Comparison of ENCODE assay signal across 8 cellular contexts in the genomic region with DNA sequence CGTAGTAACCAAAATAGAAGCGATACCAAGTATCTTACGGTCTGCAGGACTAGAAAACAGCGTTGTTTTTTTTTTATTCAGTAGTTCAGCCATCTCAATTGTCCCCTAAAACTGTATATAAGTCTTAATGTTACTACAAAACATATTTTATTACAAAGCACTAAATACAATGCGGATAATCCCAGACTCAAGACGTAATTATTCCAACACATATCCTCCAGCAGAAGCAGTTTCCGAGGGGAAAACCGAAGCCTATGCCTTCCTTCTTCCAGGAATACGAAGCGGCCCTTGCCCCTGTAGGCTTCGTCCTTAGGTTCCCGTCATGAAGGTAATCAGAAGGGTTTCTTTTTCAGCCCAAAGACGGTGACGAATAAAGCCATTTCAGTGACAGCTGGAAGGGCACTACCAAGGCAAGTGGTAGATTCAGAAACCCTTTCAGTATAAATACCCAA. TPM values are rescaled to one million over a fixed set of nuclear protein-coding genes. Genes with fewer than 3 reads are reported as not detected.
DNase-seq lines count a peak whose midpoint lies in the region; TF ChIP-seq lines count a peak whose summit lies in the region.

No MANE protein-coding gene starts in this region.

- H3K27ac ChIP-seq in suprapubic skin, result peak overlapping the region; percentile 98

- peak overlapping the region; percentile 99 for H3K27ac Mint-ChIP-seq in T-helper 1 cell treated with Interleukin-12 subunit alpha and Interleukin-12 subunit beta and Interleukin-4 antibody, amounts not matched to agents 30 μg/mL and 1 μg/mL, for 36 hours
- peak overlapping the region; percentile 100 for H3K27ac Mint-ChIP-seq in activated T-helper 2 cell treated with anti-CD3 and anti-CD28 coated beads, Interferon-gamma antibody, Interleukin-2, Interleukin-4, amounts not matched to agents 10 μg/mL and 5 μg/mL and 100 μg/mL, durations not matched to agents 14 hours and 24 hours and 36 hours

- H3K4me1 ChIP-seq in suprapubic skin, result peaks cover 43% of the 10 kb centered on the region

- no peak for TF ChIP-seq CTCF in suprapubic skin (IDR thresholded peaks at IDR 0.05)

- no peak for TF ChIP-seq EP300 in suprapubic skin (IDR thresholded peaks at IDR 0.05)

- no peaks in the 10 kb centered on the region for H3K36me3 ChIP-seq in suprapubic skin

- intact Hi-C loops in activated T-helper 2 cell treated with anti-CD3 and anti-CD28 coated beads, Interferon-gamma antibody, Interleukin-2, Interleukin-4, amounts not matched to agents 10 μg/mL and 5 μg/mL and 100 μg/mL, durations not matched to agents 14 hours and 24 hours and 36 hours (cut with micrococcal nuclease), result loop anchor here (1.0 to 5.0 kb wide), 4 partner anchors 10 to 52 kb away; a partner anchor contains a TSS

- WGBS in suprapubic skin, result 3% methylated on average over 14 of the region's 14 CpGs

- no peak for TF ChIP-seq POLR2A in suprapubic skin (IDR thresholded peaks at IDR 0.05)

- no peaks in the 10 kb centered on the region for H3K36me3 Mint-ChIP-seq in T-helper 1 cell treated with Interleukin-12 subunit alpha and Interleukin-12 subunit beta and Interleukin-4 antibody, amounts not matched to agents 30 μg/mL and 1 μg/mL, for 36 hours (ENCODE audit: low read depth)
- no peaks in the 10 kb centered on the region for H3K36me3 Mint-ChIP-seq in activated T-helper 2 cell treated with anti-CD3 and anti-CD28 coated beads, Interferon-gamma antibody, Interleukin-2, Interleukin-4, amounts not matched to agents 10 μg/mL and 5 μg/mL and 100 μg/mL, durations not matched to agents 14 hours and 24 hours and 36 hours (ENCODE audit: low read depth)

- no peaks in the 10 kb centered on the region for H3K27me3 Mint-ChIP-seq in T-helper 1 cell treated with Interleukin-12 subunit alpha and Interleukin-12 subunit beta and Interleukin-4 antibody, amounts not matched to agents 30 μg/mL and 1 μg/mL, for 36 hours (ENCODE audit: low read depth)
- H3K27me3 Mint-ChIP-seq in activated T-helper 2 cell treated with anti-CD3 and anti-CD28 coated beads, Interferon-gamma antibody, Interleukin-2, Interleukin-4, amounts not matched to agents 10 μg/mL and 5 μg/mL and 100 μg/mL, durations not matched to agents 14 hours and 24 hours and 36 hours (ENCODE audit: low read depth), result no peaks in the 10 kb centered on the region

- H3K9me3 Mint-ChIP-seq in T-helper 1 cell treated with Interleukin-12 subunit alpha and Interleukin-12 subunit beta and Interleukin-4 antibody, amounts not matched to agents 30 μg/mL and 1 μg/mL, for 36 hours, result no peaks in the 10 kb centered on the region
- no peaks in the 10 kb centered on the region for H3K9me3 Mint-ChIP-seq in activated T-helper 2 cell treated with anti-CD3 and anti-CD28 coated beads, Interferon-gamma antibody, Interleukin-2, Interleukin-4, amounts not matched to agents 10 μg/mL and 5 μg/mL and 100 μg/mL, durations not matched to agents 14 hours and 24 hours and 36 hours

- H3K9me3 ChIP-seq in suprapubic skin, result no peaks in the 10 kb centered on the region

- DNase-seq in T-helper 1 cell, result no peak
- no peak for DNase-seq in activated T-helper 2 cell treated with anti-CD3 and anti-CD28 coated beads, Interferon-gamma antibody, Interleukin-2, Interleukin-4, amounts not matched to agents 10 μg/mL and 5 μg/mL and 100 μg/mL, durations not matched to agents 14 hours and 24 hours and 36 hours (ENCODE audit: low spot score)
- peak; percentile 63 for DNase-seq in islet precursor cell
- DNase-seq in suprapubic skin (ENCODE audit: low spot score in 2 of 2), result no peak
- no peak for DNase-seq in putamen (ENCODE audit: low spot score)
- DNase-seq in SIG-M5 treated with dmso at 0.1 percent for 504 hours (lab: John Stamatoyannopoulos, UW; ENCODE audit: unreplicated experiment), result no peak
- DNase-seq in NCI-H1048 (lab: John Stamatoyannopoulos, UW), result no peak

- peaks cover 43% of the 10 kb centered on the region for H3K4me1 Mint-ChIP-seq in T-helper 1 cell treated with Interleukin-12 subunit alpha and Interleukin-12 subunit beta and Interleukin-4 antibody, amounts not matched to agents 30 μg/mL and 1 μg/mL, for 36 hours (ENCODE audit: low read depth)
- H3K4me1 Mint-ChIP-seq in activated T-helper 2 cell treated with anti-CD3 and anti-CD28 coated beads, Interferon-gamma antibody, Interleukin-2, Interleukin-4, amounts not matched to agents 10 μg/mL and 5 μg/mL and 100 μg/mL, durations not matched to agents 14 hours and 24 hours and 36 hours (ENCODE audit: low read depth), result peaks cover 38% of the 10 kb centered on the region

- H3K4me3 ChIP-seq in suprapubic skin, result peak overlapping the region; percentile 46

- no peaks in the 10 kb centered on the region for H3K27me3 ChIP-seq in suprapubic skin

- H3K4me3 Mint-ChIP-seq in T-helper 1 cell treated with Interleukin-12 subunit alpha and Interleukin-12 subunit beta and Interleukin-4 antibody, amounts not matched to agents 30 μg/mL and 1 μg/mL, for 36 hours, result peak overlapping the region; percentile 91
- H3K4me3 Mint-ChIP-seq in activated T-helper 2 cell treated with anti-CD3 and anti-CD28 coated beads, Interferon-gamma antibody, Interleukin-2, Interleukin-4, amounts not matched to agents 10 μg/mL and 5 μg/mL and 100 μg/mL, durations not matched to agents 14 hours and 24 hours and 36 hours (ENCODE audit: low read depth), result peak overlapping the region; percentile 86

RNA-seq across cellular contexts. Expression of a gene that starts 2.3 kb away (rescaled TPM):
- total RNA-seq in activated T-helper 2 cell treated with anti-CD3 and anti-CD28 coated beads, Interferon-gamma antibody, Interleukin-2, Interleukin-4, amounts not matched to agents 10 μg/mL and 5 μg/mL and 100 μg/mL, durations not matched to agents 14 hours and 24 hours and 36 hours, result 18.7 and 25.0 TPM in 2 replicates
- total RNA-seq in suprapubic skin, result 10 to 100 TPM; 13.7 to 21.4 (median 19.4) TPM

RNA-seq across cellular contexts. Expression of a gene that starts 11.1 kb away (rescaled TPM):
- total RNA-seq in activated T-helper 2 cell treated with anti-CD3 and anti-CD28 coated beads, Interferon-gamma antibody, Interleukin-2, Interleukin-4, amounts not matched to agents 10 μg/mL and 5 μg/mL and 100 μg/mL, durations not matched to agents 14 hours and 24 hours and 36 hours, result 44.6 and 44.7 TPM in 2 replicates
- 10 to 100 TPM; 41.2 to 64.3 (median 52.8) TPM for total RNA-seq in suprapubic skin

RNA-seq across cellular contexts. Expression of a gene that starts 16.1 kb away (rescaled TPM):
- 7.8 and 8.0 TPM in 2 replicates for total RNA-seq in activated T-helper 2 cell treated with anti-CD3 and anti-CD28 coated beads, Interferon-gamma antibody, Interleukin-2, Interleukin-4, amounts not matched to agents 10 μg/mL and 5 μg/mL and 100 μg/mL, durations not matched to agents 14 hours and 24 hours and 36 hours
- 10 to 100 TPM in 2 of 4 donors, 1 to 10 TPM in 2; 8.1 to 10.6 (median 9.9) TPM for total RNA-seq in suprapubic skin

RNA-seq across cellular contexts. Expression of a gene that starts 21.7 kb away (rescaled TPM):
- 41.8 and 43.2 TPM in 2 replicates for total RNA-seq in activated T-helper 2 cell treated with anti-CD3 and anti-CD28 coated beads, Interferon-gamma antibody, Interleukin-2, Interleukin-4, amounts not matched to agents 10 μg/mL and 5 μg/mL and 100 μg/mL, durations not matched to agents 14 hours and 24 hours and 36 hours
- total RNA-seq in suprapubic skin, result 100 to 1,000 TPM; 272 to 655 (median 330) TPM

RNA-seq across cellular contexts. Expression of a gene that starts 36.5 kb away (rescaled TPM):
- 113 TPM in 2 replicates for total RNA-seq in activated T-helper 2 cell treated with anti-CD3 and anti-CD28 coated beads, Interferon-gamma antibody, Interleukin-2, Interleukin-4, amounts not matched to agents 10 μg/mL and 5 μg/mL and 100 μg/mL, durations not matched to agents 14 hours and 24 hours and 36 hours
- total RNA-seq in suprapubic skin, result 10 to 100 TPM in 2 of 4 donors, 1 to 10 TPM in 2; 3.7 to 18.2 (median 9.5) TPM
